ENCODE assay signal across 1 cellular context in the genomic region with DNA sequence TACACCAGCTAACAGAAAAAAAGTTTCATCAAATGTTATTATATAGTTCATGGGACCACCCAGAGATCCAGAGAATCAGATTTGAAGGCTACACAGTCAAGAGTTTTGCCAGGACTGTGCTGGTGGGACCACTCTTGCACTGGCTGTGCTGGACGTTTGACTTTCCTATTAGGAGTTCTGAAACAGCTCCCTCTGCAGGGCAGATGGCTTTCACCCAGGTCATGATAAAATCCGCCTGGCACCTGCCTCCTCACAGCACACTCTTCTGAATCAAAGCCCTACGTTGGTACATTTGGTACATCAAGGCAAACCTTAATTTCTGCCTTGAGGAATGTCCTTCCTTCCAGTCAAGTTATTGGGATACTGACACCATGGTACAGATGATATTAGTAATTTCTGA.
TF ChIP-seq lines count a peak whose summit lies in the region.

No MANE protein-coding gene starts in this region.

TF ChIP-seq in HepG2, 621 proteins besides CTCF, POLR2A, EP300 and RAD21 (continued from another document):
- TF ChIP-seq, protein P1, sequence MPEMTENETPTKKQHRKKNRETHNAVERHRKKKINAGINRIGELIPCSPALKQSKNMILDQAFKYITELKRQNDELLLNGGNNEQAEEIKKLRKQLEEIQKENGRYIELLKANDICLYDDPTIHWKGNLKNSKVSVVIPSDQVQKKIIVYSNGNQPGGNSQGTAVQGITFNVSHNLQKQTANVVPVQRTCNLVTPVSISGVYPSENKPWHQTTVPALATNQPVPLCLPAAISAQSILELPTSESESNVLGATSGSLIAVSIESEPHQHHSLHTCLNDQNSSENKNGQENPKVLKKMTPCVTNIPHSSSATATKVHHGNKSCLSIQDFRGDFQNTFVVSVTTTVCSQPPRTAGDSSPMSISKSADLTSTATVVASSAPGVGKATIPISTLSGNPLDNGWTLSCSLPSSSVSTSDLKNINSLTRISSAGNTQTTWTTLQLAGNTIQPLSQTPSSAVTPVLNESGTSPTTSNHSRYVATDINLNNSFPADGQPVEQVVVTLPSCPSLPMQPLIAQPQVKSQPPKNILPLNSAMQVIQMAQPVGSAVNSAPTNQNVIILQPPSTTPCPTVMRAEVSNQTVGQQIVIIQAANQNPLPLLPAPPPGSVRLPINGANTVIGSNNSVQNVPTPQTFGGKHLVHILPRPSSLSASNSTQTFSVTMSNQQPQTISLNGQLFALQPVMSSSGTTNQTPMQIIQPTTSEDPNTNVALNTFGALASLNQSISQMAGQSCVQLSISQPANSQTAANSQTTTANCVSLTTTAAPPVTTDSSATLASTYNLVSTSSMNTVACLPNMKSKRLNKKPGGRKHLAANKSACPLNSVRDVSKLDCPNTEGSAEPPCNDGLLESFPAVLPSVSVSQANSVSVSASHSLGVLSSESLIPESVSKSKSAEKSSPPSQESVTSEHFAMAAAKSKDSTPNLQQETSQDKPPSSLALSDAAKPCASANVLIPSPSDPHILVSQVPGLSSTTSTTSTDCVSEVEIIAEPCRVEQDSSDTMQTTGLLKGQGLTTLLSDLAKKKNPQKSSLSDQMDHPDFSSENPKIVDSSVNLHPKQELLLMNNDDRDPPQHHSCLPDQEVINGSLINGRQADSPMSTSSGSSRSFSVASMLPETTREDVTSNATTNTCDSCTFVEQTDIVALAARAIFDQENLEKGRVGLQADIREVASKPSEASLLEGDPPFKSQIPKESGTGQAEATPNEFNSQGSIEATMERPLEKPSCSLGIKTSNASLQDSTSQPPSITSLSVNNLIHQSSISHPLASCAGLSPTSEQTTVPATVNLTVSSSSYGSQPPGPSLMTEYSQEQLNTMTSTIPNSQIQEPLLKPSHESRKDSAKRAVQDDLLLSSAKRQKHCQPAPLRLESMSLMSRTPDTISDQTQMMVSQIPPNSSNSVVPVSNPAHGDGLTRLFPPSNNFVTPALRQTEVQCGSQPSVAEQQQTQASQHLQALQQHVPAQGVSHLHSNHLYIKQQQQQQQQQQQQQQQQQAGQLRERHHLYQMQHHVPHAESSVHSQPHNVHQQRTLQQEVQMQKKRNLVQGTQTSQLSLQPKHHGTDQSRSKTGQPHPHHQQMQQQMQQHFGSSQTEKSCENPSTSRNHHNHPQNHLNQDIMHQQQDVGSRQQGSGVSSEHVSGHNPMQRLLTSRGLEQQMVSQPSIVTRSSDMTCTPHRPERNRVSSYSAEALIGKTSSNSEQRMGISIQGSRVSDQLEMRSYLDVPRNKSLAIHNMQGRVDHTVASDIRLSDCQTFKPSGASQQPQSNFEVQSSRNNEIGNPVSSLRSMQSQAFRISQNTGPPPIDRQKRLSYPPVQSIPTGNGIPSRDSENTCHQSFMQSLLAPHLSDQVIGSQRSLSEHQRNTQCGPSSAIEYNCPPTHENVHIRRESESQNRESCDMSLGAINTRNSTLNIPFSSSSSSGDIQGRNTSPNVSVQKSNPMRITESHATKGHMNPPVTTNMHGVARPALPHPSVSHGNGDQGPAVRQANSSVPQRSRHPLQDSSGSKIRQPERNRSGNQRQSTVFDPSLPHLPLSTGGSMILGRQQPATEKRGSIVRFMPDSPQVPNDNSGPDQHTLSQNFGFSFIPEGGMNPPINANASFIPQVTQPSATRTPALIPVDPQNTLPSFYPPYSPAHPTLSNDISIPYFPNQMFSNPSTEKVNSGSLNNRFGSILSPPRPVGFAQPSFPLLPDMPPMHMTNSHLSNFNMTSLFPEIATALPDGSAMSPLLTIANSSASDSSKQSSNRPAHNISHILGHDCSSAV (CRISPR knock-in tag; IDR thresholded peaks at IDR 0.05; ENCODE audit: borderline replicate concordance) = no peak
- no peak for TF ChIP-seq KLF12 (CRISPR knock-in tag; IDR thresholded peaks at IDR 0.05; ENCODE audit: borderline replicate concordance)
- TF ChIP-seq, protein P2, sequence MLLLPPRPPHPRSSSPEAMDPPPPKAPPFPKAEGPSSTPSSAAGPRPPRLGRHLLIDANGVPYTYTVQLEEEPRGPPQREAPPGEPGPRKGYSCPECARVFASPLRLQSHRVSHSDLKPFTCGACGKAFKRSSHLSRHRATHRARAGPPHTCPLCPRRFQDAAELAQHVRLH (CRISPR knock-in tag; IDR thresholded peaks at IDR 0.05; ENCODE audit: borderline replicate concordance, low read depth) = no peak
- TF ChIP-seq, protein P3, sequence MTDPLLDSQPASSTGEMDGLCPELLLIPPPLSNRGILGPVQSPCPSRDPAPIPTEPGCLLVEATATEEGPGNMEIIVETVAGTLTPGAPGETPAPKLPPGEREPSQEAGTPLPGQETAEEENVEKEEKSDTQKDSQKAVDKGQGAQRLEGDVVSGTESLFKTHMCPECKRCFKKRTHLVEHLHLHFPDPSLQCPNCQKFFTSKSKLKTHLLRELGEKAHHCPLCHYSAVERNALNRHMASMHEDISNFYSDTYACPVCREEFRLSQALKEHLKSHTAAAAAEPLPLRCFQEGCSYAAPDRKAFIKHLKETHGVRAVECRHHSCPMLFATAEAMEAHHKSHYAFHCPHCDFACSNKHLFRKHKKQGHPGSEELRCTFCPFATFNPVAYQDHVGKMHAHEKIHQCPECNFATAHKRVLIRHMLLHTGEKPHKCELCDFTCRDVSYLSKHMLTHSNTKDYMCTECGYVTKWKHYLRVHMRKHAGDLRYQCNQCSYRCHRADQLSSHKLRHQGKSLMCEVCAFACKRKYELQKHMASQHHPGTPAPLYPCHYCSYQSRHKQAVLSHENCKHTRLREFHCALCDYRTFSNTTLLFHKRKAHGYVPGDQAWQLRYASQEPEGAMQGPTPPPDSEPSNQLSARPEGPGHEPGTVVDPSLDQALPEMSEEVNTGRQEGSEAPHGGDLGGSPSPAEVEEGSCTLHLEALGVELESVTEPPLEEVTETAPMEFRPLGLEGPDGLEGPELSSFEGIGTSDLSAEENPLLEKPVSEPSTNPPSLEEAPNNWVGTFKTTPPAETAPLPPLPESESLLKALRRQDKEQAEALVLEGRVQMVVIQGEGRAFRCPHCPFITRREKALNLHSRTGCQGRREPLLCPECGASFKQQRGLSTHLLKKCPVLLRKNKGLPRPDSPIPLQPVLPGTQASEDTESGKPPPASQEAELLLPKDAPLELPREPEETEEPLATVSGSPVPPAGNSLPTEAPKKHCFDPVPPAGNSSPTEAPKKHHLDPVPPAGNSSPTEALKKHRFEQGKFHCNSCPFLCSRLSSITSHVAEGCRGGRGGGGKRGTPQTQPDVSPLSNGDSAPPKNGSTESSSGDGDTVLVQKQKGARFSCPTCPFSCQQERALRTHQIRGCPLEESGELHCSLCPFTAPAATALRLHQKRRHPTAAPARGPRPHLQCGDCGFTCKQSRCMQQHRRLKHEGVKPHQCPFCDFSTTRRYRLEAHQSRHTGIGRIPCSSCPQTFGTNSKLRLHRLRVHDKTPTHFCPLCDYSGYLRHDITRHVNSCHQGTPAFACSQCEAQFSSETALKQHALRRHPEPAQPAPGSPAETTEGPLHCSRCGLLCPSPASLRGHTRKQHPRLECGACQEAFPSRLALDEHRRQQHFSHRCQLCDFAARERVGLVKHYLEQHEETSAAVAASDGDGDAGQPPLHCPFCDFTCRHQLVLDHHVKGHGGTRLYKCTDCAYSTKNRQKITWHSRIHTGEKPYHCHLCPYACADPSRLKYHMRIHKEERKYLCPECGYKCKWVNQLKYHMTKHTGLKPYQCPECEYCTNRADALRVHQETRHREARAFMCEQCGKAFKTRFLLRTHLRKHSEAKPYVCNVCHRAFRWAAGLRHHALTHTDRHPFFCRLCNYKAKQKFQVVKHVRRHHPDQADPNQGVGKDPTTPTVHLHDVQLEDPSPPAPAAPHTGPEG (CRISPR knock-in tag; IDR thresholded peaks at IDR 0.05) = no peak
- TF ChIP-seq ZNF337 (CRISPR knock-in tag; IDR thresholded peaks at IDR 0.05; ENCODE audit: borderline replicate concordance, low read depth) = no peak
- no peak for TF ChIP-seq SIX1 (CRISPR knock-in tag; IDR thresholded peaks at IDR 0.05; ENCODE audit: borderline replicate concordance)
- no peak for TF ChIP-seq HNRNPLL (IDR thresholded peaks at IDR 0.05; ENCODE audit: low read depth, low read length, poor library complexity, severe bottlenecking)
- TF ChIP-seq DPF2 (CRISPR knock-in tag; IDR thresholded peaks at IDR 0.05; ENCODE audit: borderline replicate concordance, low read depth) = no peak
- no peak for TF ChIP-seq SP140L (CRISPR knock-in tag; IDR thresholded peaks at IDR 0.05; ENCODE audit: borderline replicate concordance)
- no peak for TF ChIP-seq HOMEZ (CRISPR knock-in tag; IDR thresholded peaks at IDR 0.05; ENCODE audit: low read depth)
- TF ChIP-seq STAG1 (CRISPR knock-in tag; IDR thresholded peaks at IDR 0.05) = peak; percentile 36
- no peak for TF ChIP-seq KDM4B (CRISPR knock-in tag; IDR thresholded peaks at IDR 0.05)
- TF ChIP-seq GPN1 (CRISPR knock-in tag; IDR thresholded peaks at IDR 0.05; ENCODE audit: borderline replicate concordance) = no peak
- TF ChIP-seq CERS6 (CRISPR knock-in tag; IDR thresholded peaks at IDR 0.05) = no peak
- no peak for TF ChIP-seq ZBTB7A (CRISPR knock-in tag; IDR thresholded peaks at IDR 0.05)
TF ChIP-seq in HepG2: peak in this region for 3.
